1 cellular context compared by ENCODE assay signal in genomic region chr3:57948782-57949242, GRCh38.
TF ChIP-seq lines count a peak whose summit lies in the region.

No MANE protein-coding gene starts in this region.

TF ChIP-seq in HepG2, 621 proteins besides CTCF, POLR2A, EP300 and RAD21 (continues in another document):
- no peak for TF ChIP-seq IRX3 (CRISPR knock-in tag; IDR thresholded peaks at IDR 0.05; ENCODE audit: borderline replicate concordance, low read depth)
- TF ChIP-seq KAT2B (IDR thresholded peaks at IDR 0.05; ENCODE audit: borderline replicate concordance, low read depth, low read length), result no peak
- no peak for TF ChIP-seq CEBPB (IDR thresholded peaks at IDR 0.05; ENCODE audit: borderline replicate concordance, low read depth, low read length)
- TF ChIP-seq KMT2A (CRISPR knock-in tag; IDR thresholded peaks at IDR 0.05), result no peak
- TF ChIP-seq FOXM1 (CRISPR knock-in tag; IDR thresholded peaks at IDR 0.05), result peak; percentile 77; the same call in 1 of the 2 replicates
- no peak for TF ChIP-seq LRRFIP1 (CRISPR knock-in tag; conservative IDR thresholded peaks at IDR 0.05)
- TF ChIP-seq SNAPC4 (CRISPR knock-in tag; IDR thresholded peaks at IDR 0.05), result no peak
- no peak for TF ChIP-seq ZNF619 (CRISPR knock-in tag; IDR thresholded peaks at IDR 0.05)
- TF ChIP-seq GMEB1 (CRISPR knock-in tag; IDR thresholded peaks at IDR 0.05; ENCODE audit: borderline replicate concordance), result peak; percentile 20; the same call in 1 of the 2 replicates
- TF ChIP-seq HCFC1 (IDR thresholded peaks at IDR 0.05; ENCODE audit: low read depth, low read length), result no peak
- TF ChIP-seq ZNF564 (CRISPR knock-in tag; IDR thresholded peaks at IDR 0.05), result no peak
- TF ChIP-seq SSRP1 (CRISPR knock-in tag; IDR thresholded peaks at IDR 0.05), result no peak; the same call in 1 of the 2 replicates
- TF ChIP-seq KLF12 (CRISPR knock-in tag; IDR thresholded peaks at IDR 0.05; ENCODE audit: borderline replicate concordance), result no peak
- 0 out of 2 replicates have a peak, but pooled peaks have one; percentile 61 for TF ChIP-seq HOXD1 (CRISPR knock-in tag; IDR thresholded peaks at IDR 0.05)
- TF ChIP-seq CEBPG (CRISPR knock-in tag; IDR thresholded peaks at IDR 0.05), result no peak
- TF ChIP-seq KAT7 (CRISPR knock-in tag; IDR thresholded peaks at IDR 0.05; ENCODE audit: borderline replicate concordance), result no peak
- no peak for TF ChIP-seq ZNF280D (CRISPR knock-in tag; IDR thresholded peaks at IDR 0.05)
- TF ChIP-seq ZNF772 (CRISPR knock-in tag; IDR thresholded peaks at IDR 0.05), result peak; percentile 47; the same call in 1 of the 2 replicates
- TF ChIP-seq DRAP1 (CRISPR knock-in tag; IDR thresholded peaks at IDR 0.05), result peak; percentile 48; the same call in 1 of the 2 replicates
- no peak for TF ChIP-seq HMGXB3 (CRISPR knock-in tag; IDR thresholded peaks at IDR 0.05; ENCODE audit: borderline replicate concordance)
- TF ChIP-seq E2F1 (CRISPR knock-in tag; IDR thresholded peaks at IDR 0.05), result no peak
- no peak for TF ChIP-seq ZNF770 (CRISPR knock-in tag; IDR thresholded peaks at IDR 0.05)
- no peak; the same call in 1 of the 2 replicates for TF ChIP-seq ZFP91 (CRISPR knock-in tag; IDR thresholded peaks at IDR 0.05; ENCODE audit: borderline replicate concordance)
- TF ChIP-seq AGO2 (optimal IDR thresholded peaks at IDR 0.05; ENCODE audit: low read depth, low read length), result no peak
- TF ChIP-seq POLR2AphosphoS2 (IDR thresholded peaks at IDR 0.05; ENCODE audit: low read depth, low read length), result no peak
- TF ChIP-seq MTF2 (CRISPR knock-in tag; IDR thresholded peaks at IDR 0.05; ENCODE audit: borderline replicate concordance), result no peak
- TF ChIP-seq PHF8 (CRISPR knock-in tag; IDR thresholded peaks at IDR 0.05), result no peak; the same call in 1 of the 2 replicates
- TF ChIP-seq PPARG (CRISPR knock-in tag; conservative IDR thresholded peaks at IDR 0.05), result peak; percentile 88
- peak; percentile 78; the same call in 1 of the 2 replicates for TF ChIP-seq BCL6 (CRISPR knock-in tag; IDR thresholded peaks at IDR 0.05)
- no peak for TF ChIP-seq PBX3 (CRISPR knock-in tag; IDR thresholded peaks at IDR 0.05; ENCODE audit: borderline replicate concordance)
- TF ChIP-seq MTA1 (CRISPR knock-in tag; IDR thresholded peaks at IDR 0.05; ENCODE audit: borderline replicate concordance), result no peak
